Comparison of ENCODE assay signal across 9 cellular contexts in genomic region chr2:110116033-110116710, GRCh38. TPM values are rescaled to one million over a fixed set of nuclear protein-coding genes. Genes with fewer than 3 reads are reported as not detected.
DNase-seq lines count a peak whose midpoint lies in the region; FAIRE-seq and TF ChIP-seq lines count a peak whose summit lies in the region.
"Had no signal": no experiment of that assay in that cellular context is flagged by ENCODE, and none has a peak within 500 bp of the region (broad histone marks: within the 10 kb centered on the region; RNA-seq: fewer than 3 reads in every experiment).

No MANE protein-coding gene starts in this region.

- H3K36me3 ChIP-seq in ACC112 (ENCODE audit: insufficient read depth, low read length) = no peaks in the 10 kb centered on the region
- H3K36me3 ChIP-seq in H1 (ENCODE audit: control insufficient read depth in 2 of 4, insufficient read depth in 4 of 4, low read length in 3 of 4) = no peaks in the 10 kb centered on the region
- no peaks in the 10 kb centered on the region for H3K36me3 ChIP-seq in mesendoderm (ENCODE audit: control insufficient read depth, insufficient read depth, low read length)

- H3K27me3 ChIP-seq in ACC112 (ENCODE audit: insufficient read depth, low read length) = peaks cover 7% of the 10 kb centered on the region; the same call in 1 of the 2 replicates
- H3K27me3 ChIP-seq in H1 (replicated peaks in 1 of 4; ENCODE audit: control insufficient read depth in 3 of 4, extremely low read depth in 1 of 4, insufficient read depth in 3 of 4, low read length in 3 of 4) = peaks cover 0 to 29% (median 22%) of the 10 kb centered on the region in 4 experiments; a peak in 6 of 7 replicates
- H3K27me3 ChIP-seq in mesendoderm (ENCODE audit: insufficient read depth, low read length, poor library complexity) = peaks cover 2% of the 10 kb centered on the region

- H3K9me3 ChIP-seq in H1 (ENCODE audit: insufficient read depth in 2 of 2, low read depth in 1 of 2, low read length in 1 of 2) = no peaks in the 10 kb centered on the region

- H2AK5ac ChIP-seq in H1 (ENCODE audit: low read depth, low read length) (no peak overlapping the region), mesendoderm (ENCODE audit: low read length) (no peak overlapping the region)

- DNase-seq in HK-2 (ENCODE audit: unreplicated experiment) (peak; percentile 58), H1 (ENCODE audit: low read depth in 1 of 2, low spot score in 2 of 2) (peak in 1 of 2 experiments; percentile 63), mesendoderm (peak; percentile 69), NCI-H446 treated with DMSO at 0.1 percent for 48 hours (lab: John Stamatoyannopoulos, UW) (no peak), NCI-H128 (lab: John Stamatoyannopoulos, UW; ENCODE audit: unreplicated experiment) (no peak)
- no peak for DNase-seq in stimulated activated CD4-positive, alpha-beta T cell treated with anti-CD3 and anti-CD28 coated beads, Interleukin-2, amount 100 ng/mL, for 24 hours
- DNase-seq in activated T-helper 1 cell treated with anti-CD3 and anti-CD28 coated beads, Interleukin-12 subunit alpha, Interleukin-12 subunit beta, Interleukin-2, Interleukin-4 antibody, amounts not matched to agents 30 ng/mL and 10 ng/mL and 1 ng/mL, durations not matched to agents 14 hours and 24 hours and 36 hours (ENCODE audit: low spot score) = no peak

- peak overlapping the region; percentile 65 for H3K4me3 ChIP-seq in ACC112 (ENCODE audit: low read depth, low read length)
- peak overlapping the region; percentile 31 to 60 (median 40); a peak in 6 of 8 replicates for H3K4me3 ChIP-seq in H1 (ENCODE audit: extremely low read depth in 1 of 4, insufficient read depth in 2 of 4, low read depth in 3 of 4, low read length in 4 of 4)
- no peak overlapping the region for H3K4me3 ChIP-seq in mesendoderm (ENCODE audit: low read length)

- peaks cover 32% of the 10 kb centered on the region for H3K27me3 Mint-ChIP-seq in activated T-helper 1 cell treated with anti-CD3 and anti-CD28 coated beads, Interleukin-12 subunit alpha, Interleukin-12 subunit beta, Interleukin-2, Interleukin-4 antibody, amounts not matched to agents 30 ng/mL and 10 ng/mL and 1 ng/mL, durations not matched to agents 14 hours and 24 hours and 36 hours (ENCODE audit: insufficient read depth)

- H3K4me3 Mint-ChIP-seq in activated T-helper 1 cell treated with anti-CD3 and anti-CD28 coated beads, Interleukin-12 subunit alpha, Interleukin-12 subunit beta, Interleukin-2, Interleukin-4 antibody, amounts not matched to agents 30 ng/mL and 10 ng/mL and 1 ng/mL, durations not matched to agents 14 hours and 24 hours and 36 hours = no peak overlapping the region
- H3K4me3 Mint-ChIP-seq: activated naive CD8-positive, alpha-beta T cell had no signal

- H4K8ac ChIP-seq in H1 (ENCODE audit: extremely low read depth, insufficient read depth, low read length) = peak overlapping the region; percentile 57; the same call in 1 of the 2 replicates
- H4K8ac ChIP-seq in mesendoderm (ENCODE audit: low read depth, low read length) = no peak overlapping the region

- H3K79me1 ChIP-seq in H1 (ENCODE audit: low read depth, low read length) (no peaks in the 10 kb centered on the region), mesendoderm (ENCODE audit: low read length) (no peaks in the 10 kb centered on the region)

- TF ChIP-seq CTCF in H1 (IDR thresholded peaks at IDR 0.05; ENCODE audit: control extremely low read depth in 1 of 3, insufficient read depth in 1 of 3, low read depth in 1 of 3, low read length in 3 of 3) = peak; percentile 42 to 87 (median 80)

- H2AFZ ChIP-seq in ACC112 (ENCODE audit: low read length, unreplicated experiment) (peak overlapping the region; percentile 51), H1 (ENCODE audit: low read length) (peak overlapping the region; percentile 75)

- peaks cover 4% of the 10 kb centered on the region for H3K9me3 Mint-ChIP-seq in activated T-helper 1 cell treated with anti-CD3 and anti-CD28 coated beads, Interleukin-12 subunit alpha, Interleukin-12 subunit beta, Interleukin-2, Interleukin-4 antibody, amounts not matched to agents 30 ng/mL and 10 ng/mL and 1 ng/mL, durations not matched to agents 14 hours and 24 hours and 36 hours

- 41% methylated on average over 8 of the region's 8 CpGs; no CpG with 5 or more reads in 1 of the 2 experiments for WGBS in H1 (ENCODE audit: extremely low coverage in 1 of 2, insufficient coverage in 1 of 2, insufficient read length in 1 of 2, insufficient replicate concordance in 2 of 2, low coverage in 1 of 2, low lambda C conversion rate in 2 of 2, missing lambda C conversion rate in 1 of 2), 2 experiments
- WGBS in mesendoderm (ENCODE audit: extremely low coverage, insufficient coverage, low lambda C conversion rate) = no CpG with 5 or more reads among the region's 8 CpGs

- H3K27ac Mint-ChIP-seq in activated T-helper 1 cell treated with anti-CD3 and anti-CD28 coated beads, Interleukin-12 subunit alpha, Interleukin-12 subunit beta, Interleukin-2, Interleukin-4 antibody, amounts not matched to agents 30 ng/mL and 10 ng/mL and 1 ng/mL, durations not matched to agents 14 hours and 24 hours and 36 hours = no peak overlapping the region
- H3K27ac Mint-ChIP-seq: activated naive CD8-positive, alpha-beta T cell had no signal

- H3K36me3 Mint-ChIP-seq in activated T-helper 1 cell treated with anti-CD3 and anti-CD28 coated beads, Interleukin-12 subunit alpha, Interleukin-12 subunit beta, Interleukin-2, Interleukin-4 antibody, amounts not matched to agents 30 ng/mL and 10 ng/mL and 1 ng/mL, durations not matched to agents 14 hours and 24 hours and 36 hours (ENCODE audit: low read depth) = peaks cover 2% of the 10 kb centered on the region
- H3K36me3 Mint-ChIP-seq: activated naive CD8-positive, alpha-beta T cell had no signal

- no peaks in the 10 kb centered on the region for H4K20me1 ChIP-seq in H1 (replicated peaks in 1 of 2; ENCODE audit: control insufficient read depth in 1 of 2, insufficient read depth in 2 of 2, low read length in 2 of 2)

- H2BK20ac ChIP-seq in H1 (ENCODE audit: low read length) = 0 out of 2 replicates have a peak overlapping the region, but pooled peaks have one; percentile 80

- TF ChIP-seq RAD21 in H1 (IDR thresholded peaks at IDR 0.05 in 1 of 2, conservative IDR thresholded peaks at IDR 0.05 in 1 of 2; ENCODE audit: low read depth in 2 of 2, low read length in 2 of 2) = peak; percentile 32 to 49; a peak in 3 of 4 replicates

- no peak overlapping the region for H3K18ac ChIP-seq in H1 (ENCODE audit: extremely low read depth, low read length)
- no peak overlapping the region for H3K18ac ChIP-seq in mesendoderm (ENCODE audit: low read length)

- POLR2A ChIA-PET in H1 (lab: Charles Lee; ENCODE audit: partially characterized antibody) = no interaction called here

- no peak overlapping the region for H3K4ac ChIP-seq in H1 (replicated peaks; ENCODE audit: insufficient read length, low read depth, low read length)
- no peak overlapping the region for H3K4ac ChIP-seq in mesendoderm (ENCODE audit: low read depth, low read length)

- no peak overlapping the region for H3K14ac ChIP-seq in H1 (ENCODE audit: insufficient read length)

- H4K5ac ChIP-seq in H1 (ENCODE audit: insufficient read length, low read depth, low read length) (no peak overlapping the region), mesendoderm (ENCODE audit: low read length) (no peak overlapping the region)

- H3K23me2 ChIP-seq in H1 (ENCODE audit: low read depth, low read length) = peaks cover 10% of the 10 kb centered on the region

- no peak overlapping the region for H2BK12ac ChIP-seq in H1 (ENCODE audit: low read depth, low read length)

- no peak overlapping the region for H4K91ac ChIP-seq in H1 (replicated peaks; ENCODE audit: insufficient read length, low read length)

- no peaks in the 10 kb centered on the region for H3K79me2 ChIP-seq in ACC112 (ENCODE audit: control insufficient read depth, insufficient read depth, low read length, unreplicated experiment)
- no peaks in the 10 kb centered on the region for H3K79me2 ChIP-seq in H1 (ENCODE audit: control insufficient read depth in 1 of 2, insufficient read depth in 2 of 2, low read length in 2 of 2)
- H3K79me2 ChIP-seq in mesendoderm (ENCODE audit: control insufficient read depth, insufficient read depth, low read length) = no peaks in the 10 kb centered on the region

- intact Hi-C loops in activated T-helper 1 cell treated with anti-CD3 and anti-CD28 coated beads, Interleukin-12 subunit alpha, Interleukin-12 subunit beta, Interleukin-2, Interleukin-4 antibody, amounts not matched to agents 30 ng/mL and 10 ng/mL and 1 ng/mL, durations not matched to agents 14 hours and 24 hours and 36 hours (cut with micrococcal nuclease) = no loop called here

- TF ChIP-seq POLR2A in H1 (IDR thresholded peaks at IDR 0.05; ENCODE audit: control extremely low read depth in 1 of 2, low read depth in 2 of 2, low read length in 2 of 2) = no peak

- no peak overlapping the region for H2BK120ac ChIP-seq in H1 (replicated peaks; ENCODE audit: low read depth, low read length)
- H2BK120ac ChIP-seq in mesendoderm (ENCODE audit: low read depth, low read length) = no peak overlapping the region

- FAIRE-seq in H1 (lab: Jason Lieb, UNC) = no peak

- CTCF ChIA-PET in H1 (lab: Charles Lee; ENCODE audit: partially characterized antibody) = interaction anchor here (1.0 to 3.0 kb wide), 12 partner anchors 8 to 70 kb away, joined by 3 to 13 read pairs (median 5); no protein-coding TSS in a partner anchor

- no peak for TF ChIP-seq EP300 in H1 (IDR thresholded peaks at IDR 0.05; ENCODE audit: borderline replicate concordance in 1 of 2, low read depth in 2 of 2, low read length in 2 of 2)

- H3K4me1 Mint-ChIP-seq in activated T-helper 1 cell treated with anti-CD3 and anti-CD28 coated beads, Interleukin-12 subunit alpha, Interleukin-12 subunit beta, Interleukin-2, Interleukin-4 antibody, amounts not matched to agents 30 ng/mL and 10 ng/mL and 1 ng/mL, durations not matched to agents 14 hours and 24 hours and 36 hours (ENCODE audit: low read depth) = peaks cover 15% of the 10 kb centered on the region

- H3K27ac ChIP-seq in ACC112 (ENCODE audit: low read depth, low read length) (no peak overlapping the region), H1 (ENCODE audit: low read depth, low read length) (no peak overlapping the region), mesendoderm (ENCODE audit: low read depth, low read length) (no peak overlapping the region)

- H3K4me2 ChIP-seq in H1 (ENCODE audit: insufficient read depth in 1 of 2, low read depth in 2 of 2, low read length in 2 of 2) (peak overlapping the region; percentile 75 to 91), mesendoderm (ENCODE audit: low read length) (peak overlapping the region; percentile 53)

- peaks cover 7% of the 10 kb centered on the region for H3K4me1 ChIP-seq in ACC112 (ENCODE audit: control insufficient read depth, insufficient read depth, low read length, unreplicated experiment)
- peaks cover 0 to 5% (median 2%) of the 10 kb centered on the region in 4 experiments; a peak in 4 of 7 replicates for H3K4me1 ChIP-seq in H1 (replicated peaks in 1 of 4; ENCODE audit: control insufficient read depth in 3 of 4, insufficient read depth in 4 of 4, low read length in 3 of 4)
- H3K4me1 ChIP-seq in mesendoderm (ENCODE audit: control insufficient read depth, low read depth, low read length) = peaks cover 4% of the 10 kb centered on the region

- H2BK15ac ChIP-seq in H1 (ENCODE audit: low read length) (no peak overlapping the region), mesendoderm (replicated peaks; ENCODE audit: low read depth) (no peak overlapping the region)

- no peak overlapping the region for H3K9ac ChIP-seq in H1 (replicated peaks in 1 of 4; ENCODE audit: extremely low read depth in 1 of 4, low read depth in 3 of 4, low read length in 3 of 4)
- peak overlapping the region; percentile 28 for H3K9ac ChIP-seq in mesendoderm (ENCODE audit: low read length)

- no peak overlapping the region for H3K23ac ChIP-seq in H1 (ENCODE audit: insufficient read length)
- peak overlapping the region; percentile 48 for H3K23ac ChIP-seq in mesendoderm (ENCODE audit: low read length)

- H2BK5ac ChIP-seq in H1 (ENCODE audit: low read depth, low read length) (no peak overlapping the region), mesendoderm (ENCODE audit: low read length) (no peak overlapping the region)

- no peak overlapping the region for H3K56ac ChIP-seq in H1 (replicated peaks; ENCODE audit: insufficient read length, low read depth, low read length)
- peak overlapping the region; percentile 77 for H3K56ac ChIP-seq in mesendoderm (ENCODE audit: low read length)

RNA-seq across cellular contexts. Expression of gene MALL, which starts 0.6 kb away (rescaled TPM):
- total RNA-seq in H1 (2021; fragmentation: NEBNext Ultra II Directional; extraction: Animal tissue kit (Norgen Biotek cat#: 25700)) = 3.6 and 3.9 TPM in 2 replicates
- 7.9 and 8.0 TPM in 2 replicates for polyA plus RNA-seq in H1 (2011; rRNA removed)
- 4.8 TPM for polyA plus RNA-seq in H1 (2011; cell fraction: cytosol; rRNA removed)
- polyA plus RNA-seq in H1 (2011; cell fraction: nucleus; rRNA removed) = 2.3 TPM
- 6.5 to 9.5 TPM (median 7.6 TPM) in 4 replicates for polyA plus RNA-seq in H1 (2012, experiment 1 of 2)
- polyA plus RNA-seq in H1 (2012, experiment 2 of 2) = 6.5 TPM
- polyA plus RNA-seq in H1 (2013, experiment 1 of 2) = 4.4 TPM
- 7.0 TPM for polyA plus RNA-seq in H1 (2013, experiment 2 of 2)
- polyA minus RNA-seq in H1 (2011; rRNA and poly(A)+ RNA removed) = 9.1 and 9.4 TPM in 2 replicates
- 3.6 TPM for polyA minus RNA-seq in H1 (2011; cell fraction: cytosol; rRNA and poly(A)+ RNA removed)
- 1.4 TPM for polyA minus RNA-seq in H1 (2011; cell fraction: nucleus; rRNA and poly(A)+ RNA removed)
- 4.3 TPM for polyA plus RNA-seq in mesendoderm (2013, experiment 1 of 2)
- polyA plus RNA-seq in mesendoderm (2013, experiment 2 of 2) = 3.9 TPM
- total RNA-seq in activated T-helper 1 cell treated with anti-CD3 and anti-CD28 coated beads, Interleukin-12 subunit alpha, Interleukin-12 subunit beta, Interleukin-2, Interleukin-4 antibody, amounts not matched to agents 30 ng/mL and 10 ng/mL and 1 ng/mL, durations not matched to agents 14 hours and 24 hours and 36 hours = 0.31 and 0.47 TPM in 2 replicates

Comparison
In these comparisons a context has a peak if more than half of its experiments do, and no peak if none do; other contexts are left out.
1. DNase-seq: peak in HK-2 (single experiment) and mesendoderm (single experiment); none in NCI-H446 treated with DMSO at 0.1 percent for 48 hours (single experiment), stimulated activated CD4-positive, alpha-beta T cell treated with anti-CD3 and anti-CD28 coated beads, Interleukin-2, amount 100 ng/mL, for 24 hours (0 of 2), activated T-helper 1 cell treated with anti-CD3 and anti-CD28 coated beads, Interleukin-12 subunit alpha, Interleukin-12 subunit beta, Interleukin-2, Interleukin-4 antibody, amounts not matched to agents 30 ng/mL and 10 ng/mL and 1 ng/mL, durations not matched to agents 14 hours and 24 hours and 36 hours (single experiment) and NCI-H128 (single experiment).